Comparison of ENCODE assay signal across 8 cellular contexts in genomic region chr15:66496951-66497501, GRCh38. TPM values are rescaled to one million over a fixed set of nuclear protein-coding genes. Genes with fewer than 3 reads are reported as not detected.
A peak's percentile ranks its signal among the peaks of the same experiment; 100 is the strongest.
DNase-seq lines count a peak whose midpoint lies in the region; ATAC-seq, FAIRE-seq and TF ChIP-seq lines count a peak whose summit lies in the region.

No MANE protein-coding gene starts in this region.

- H3K4me3 ChIP-seq in GM06990 (replicated peaks; ENCODE audit: low read depth, low read length) (peak overlapping the region; percentile 83), HAP-1 (peak overlapping the region; percentile 87), Peyer's patch (peak overlapping the region; percentile 65 to 86 (median 70)), neuronal stem cell (ENCODE audit: low read length in 2 of 2) (peak overlapping the region; percentile 85 to 90)

- no peak overlapping the region for H2BK120ac ChIP-seq in neuronal stem cell (ENCODE audit: low read depth, low read length)

- no peak overlapping the region for H2BK12ac ChIP-seq in neuronal stem cell (ENCODE audit: low read length)

- H3K23ac ChIP-seq in neuronal stem cell (ENCODE audit: low read depth, low read length, poor library complexity), result peak overlapping the region; percentile 58

- WGBS in neuronal stem cell (ENCODE audit: extremely low coverage in 2 of 2, insufficient read length in 2 of 2, insufficient replicate concordance in 1 of 2), 2 donors, result no CpG with 5 or more reads among the region's 17 CpGs

- H3K36me3 Mint-ChIP-seq in endothelial cell (ENCODE audit: low read depth, unreplicated experiment), result peaks cover 33% of the 10 kb centered on the region

- H3K4ac ChIP-seq in neuronal stem cell (ENCODE audit: low read length), result no peak overlapping the region

- no peaks in the 10 kb centered on the region for H3K27me3 ChIP-seq in GM06990 (replicated peaks; ENCODE audit: control insufficient read depth, insufficient read depth, low read length)
- H3K27me3 ChIP-seq in HAP-1 (ENCODE audit: low read depth), result no peaks in the 10 kb centered on the region
- no peaks in the 10 kb centered on the region for H3K27me3 ChIP-seq in Peyer's patch
- no peaks in the 10 kb centered on the region for H3K27me3 ChIP-seq in neuronal stem cell (ENCODE audit: control insufficient read depth in 3 of 3, insufficient read depth in 3 of 3, low read depth in 1 of 3, low read length in 3 of 3)

- H3K27me3 Mint-ChIP-seq in endothelial cell (ENCODE audit: unreplicated experiment), result peaks cover 4% of the 10 kb centered on the region

- H3K27ac ChIP-seq in Peyer's patch (peak overlapping the region; percentile 82 to 87 (median 85)), neuronal stem cell (replicated peaks; ENCODE audit: low read length) (peak overlapping the region; percentile 43)

- no peak for FAIRE-seq in D721Med (lab: Jason Lieb, UNC)

- TF ChIP-seq CTCF in GM06990 (IDR thresholded peaks at IDR 0.05; ENCODE audit: insufficient read depth, low read length, poor library complexity, severe bottlenecking), result no peak
- no peak for TF ChIP-seq CTCF in Peyer's patch (IDR thresholded peaks at IDR 0.05)
- no peak for TF ChIP-seq CTCF in endothelial cell (IDR thresholded peaks at IDR 0.05; ENCODE audit: unreplicated experiment)
- TF ChIP-seq CTCF in D721Med (IDR thresholded peaks at IDR 0.05; ENCODE audit: insufficient read depth, missing control alignments), result no peak

- peak overlapping the region; percentile 86 for H4K8ac ChIP-seq in neuronal stem cell (ENCODE audit: low read depth, low read length)

- H2BK15ac ChIP-seq in neuronal stem cell (ENCODE audit: low read length), result no peak overlapping the region

- no peak for TF ChIP-seq POLR2A in Peyer's patch (IDR thresholded peaks at IDR 0.05)

- DNase-seq in GM06990 (ENCODE audit: extremely low read depth, insufficient read length), result no peak
- DNase-seq in HAP-1 (ENCODE audit: low spot score in 2 of 2), result peak in 1 of 2 experiments; percentile 53
- DNase-seq in Peyer's patch, result peak in 1 of 3 donors; percentile 54
- no peak for DNase-seq in endothelial cell (ENCODE audit: low spot score)
- no peak for DNase-seq in neuronal stem cell (ENCODE audit: low spot score)
- no peak for DNase-seq in D721Med (ENCODE audit: insufficient read length, low spot score)
- no peak for DNase-seq in NCI-H1930 (lab: John Stamatoyannopoulos, UW)

- H4K91ac ChIP-seq in neuronal stem cell (ENCODE audit: low read depth, low read length, poor library complexity), result no peak overlapping the region

- H3K27ac Mint-ChIP-seq in endothelial cell (ENCODE audit: unreplicated experiment), result peak overlapping the region; percentile 93

- no peak overlapping the region for H2BK5ac ChIP-seq in neuronal stem cell (ENCODE audit: low read length)

- no peaks in the 10 kb centered on the region for H3K9me3 Mint-ChIP-seq in endothelial cell (ENCODE audit: unreplicated experiment)

- no peak overlapping the region for H3K14ac ChIP-seq in neuronal stem cell (ENCODE audit: low read length)

- peaks cover 11% of the 10 kb centered on the region for H3K4me1 ChIP-seq in HAP-1
- peaks cover 0 to 26% (median 5%) of the 10 kb centered on the region in 4 donors for H3K4me1 ChIP-seq in Peyer's patch
- H3K4me1 ChIP-seq in neuronal stem cell (ENCODE audit: control insufficient read depth in 2 of 2, insufficient read depth in 1 of 2, low read depth in 1 of 2, low read length in 2 of 2), result peaks cover 5 to 7% of the 10 kb centered on the region in 2 donors

- peak overlapping the region; percentile 71 for H3K4me2 ChIP-seq in neuronal stem cell (ENCODE audit: insufficient read depth, low read length, poor library complexity, severe bottlenecking)

- peaks cover 28% of the 10 kb centered on the region for H3K4me1 Mint-ChIP-seq in endothelial cell (ENCODE audit: unreplicated experiment)

- no peak for ATAC-seq in HG02798 (IDR thresholded peaks at IDR 0.05; ENCODE audit: poor library complexity, unreplicated experiment)

- H3K79me1 ChIP-seq in neuronal stem cell (ENCODE audit: low read depth, low read length), result peaks cover 4% of the 10 kb centered on the region

- H3K36me3 ChIP-seq in GM06990 (ENCODE audit: control insufficient read depth, insufficient read depth, low read length) (peaks cover 29% of the 10 kb centered on the region), HAP-1 (replicated peaks) (peaks cover 89% of the 10 kb centered on the region), Peyer's patch (peaks cover 0 to 68% (median 0%) of the 10 kb centered on the region in 3 donors), neuronal stem cell (replicated peaks in 1 of 2; ENCODE audit: control insufficient read depth in 2 of 2, insufficient read depth in 2 of 2, low read length in 2 of 2) (peaks cover 30 to 91% of the 10 kb centered on the region in 2 donors)

- in situ Hi-C loops in HAP-1 (cut with MboI; ENCODE audit: low sequenced_read_pairs), result loop anchor here (5.0 kb wide), 1 partner anchor 110 kb away; the partner anchor contains the start of gene MAP2K1

- H3K9ac ChIP-seq in neuronal stem cell (ENCODE audit: low read depth, low read length, poor library complexity), result peak overlapping the region; percentile 90

- peak overlapping the region; percentile 59 for H3K18ac ChIP-seq in neuronal stem cell (ENCODE audit: low read length)

- peak overlapping the region; percentile 94 for H2AFZ ChIP-seq in neuronal stem cell (ENCODE audit: low read length)

- H2AK5ac ChIP-seq in neuronal stem cell (ENCODE audit: low read depth, low read length), result peak overlapping the region; percentile 94

- H3K4me3 Mint-ChIP-seq in endothelial cell (ENCODE audit: unreplicated experiment), result peak overlapping the region; percentile 93

- H3K9me3 ChIP-seq in HAP-1 (no peaks in the 10 kb centered on the region), Peyer's patch (no peaks in the 10 kb centered on the region), neuronal stem cell (replicated peaks in 1 of 2; ENCODE audit: control insufficient read depth in 2 of 2, insufficient read depth in 1 of 2, low read depth in 1 of 2, low read length in 2 of 2) (no peaks in the 10 kb centered on the region)

RNA-seq across cellular contexts. Expression of gene SNAPC5, which starts 0.5 kb away (rescaled TPM):
- total RNA-seq in Peyer's patch (10 to 100 TPM; 12.2 to 26.4 (median 20.4) TPM), endothelial cell (ENCODE audit: unreplicated experiment) (16.2 TPM)
- polyA plus RNA-seq in neuronal stem cell (2013, experiment 1 of 2), result 22.8 TPM
- 24.2 TPM for polyA plus RNA-seq in neuronal stem cell (2013, experiment 2 of 2)

RNA-seq across cellular contexts. Expression of gene RPL4, which starts 7.6 kb away (rescaled TPM):
- total RNA-seq in Peyer's patch (1,000 to 10,000 TPM in 2 of 4 donors, 100 to 1,000 TPM in 2; 638 to 1,911 (median 945) TPM), endothelial cell (ENCODE audit: unreplicated experiment) (3,652 TPM)
- polyA plus RNA-seq in neuronal stem cell (2013, experiment 1 of 2), result 3,499 TPM
- 3,563 TPM for polyA plus RNA-seq in neuronal stem cell (2013, experiment 2 of 2)

RNA-seq across cellular contexts. Expression of gene ZWILCH, which starts 8.1 kb away (rescaled TPM):
- total RNA-seq in Peyer's patch (10 to 100 TPM in 1 of 4 donors, 1 to 10 TPM in 3; 3.6 to 11.2 (median 6.7) TPM), endothelial cell (ENCODE audit: unreplicated experiment) (19.3 TPM)
- polyA plus RNA-seq in neuronal stem cell (2013, experiment 1 of 2), result 22.1 TPM
- polyA plus RNA-seq in neuronal stem cell (2013, experiment 2 of 2), result 23.8 TPM
